10 cellular contexts compared by ENCODE assay signal in genomic region chr14:65243766-65244442, GRCh38.
A peak's percentile ranks its signal among the peaks of the same experiment; 100 is the strongest.
DNase-seq lines count a peak whose midpoint lies in the region; ATAC-seq and TF ChIP-seq lines count a peak whose summit lies in the region.
"Had no signal": no experiment of that assay in that cellular context is flagged by ENCODE, and none has a peak within 500 bp of the region (broad histone marks: within the 10 kb centered on the region; RNA-seq: fewer than 3 reads in every experiment).

No MANE protein-coding gene starts in this region.

- H3K4me2 ChIP-seq in DOHH2 (ENCODE audit: low read length) (peak overlapping the region; percentile 44), Karpas-422 (ENCODE audit: low read depth, low read length, poor library complexity, severe bottlenecking) (no peak overlapping the region)

- no peaks in the 10 kb centered on the region for H4K20me1 ChIP-seq in DOHH2 (ENCODE audit: control insufficient read depth, insufficient read depth, low read depth, low read length)
- no peaks in the 10 kb centered on the region for H4K20me1 ChIP-seq in Karpas-422 (ENCODE audit: insufficient read depth, low read depth, low read length)

- ATAC-seq in activated T-helper 17 cell treated with anti-CD3 and anti-CD28 coated beads, Interleukin-2, amount 50 U/mL, for 72 hours (replicated peaks) = peak; percentile 64
- ATAC-seq in naive thymus-derived CD8-positive, alpha-beta T cell = peak; percentile 62 to 69
- no peak for ATAC-seq in HG02642 (IDR thresholded peaks at IDR 0.05; ENCODE audit: poor library complexity, unreplicated experiment)
- ATAC-seq: esophagus mucosa had no signal

- H3K27ac ChIP-seq in DOHH2 (ENCODE audit: low read depth, low read length) (peak overlapping the region; percentile 9; the same call in 1 of the 2 replicates), Karpas-422 (ENCODE audit: low read length) (no peak overlapping the region)

- H3K4me1 ChIP-seq in DOHH2 (ENCODE audit: control insufficient read depth, low read length) = peaks cover 20% of the 10 kb centered on the region
- H3K4me1 ChIP-seq in Karpas-422 (ENCODE audit: low read length) = peaks cover 4% of the 10 kb centered on the region; the same call in 1 of the 2 replicates
- no peaks in the 10 kb centered on the region for H3K4me1 ChIP-seq in BE2C

- H3K9me3 Mint-ChIP-seq in activated T-helper 17 cell treated with anti-CD3 and anti-CD28 coated beads, Interleukin-2, amount 50 U/mL, for 72 hours = no peaks in the 10 kb centered on the region
- peaks cover 0 to 9% (median 0%) of the 10 kb centered on the region in 9 donors for H3K9me3 Mint-ChIP-seq in naive thymus-derived CD8-positive, alpha-beta T cell
- H3K9me3 Mint-ChIP-seq: activated naive CD4-positive, alpha-beta T cell treated with anti-CD3 and anti-CD28 coated beads, Interleukin-2, amount 50 U/mL, for 72 hours had no signal

- H3K36me3 ChIP-seq in DOHH2 (ENCODE audit: control insufficient read depth, low read length) (no peaks in the 10 kb centered on the region), Karpas-422 (ENCODE audit: insufficient read depth, low read length) (no peaks in the 10 kb centered on the region), BE2C (no peaks in the 10 kb centered on the region)

- H3K9ac ChIP-seq in Karpas-422 (ENCODE audit: low read length) = no peak overlapping the region

- no peaks in the 10 kb centered on the region for H3K36me3 Mint-ChIP-seq in activated T-helper 17 cell treated with anti-CD3 and anti-CD28 coated beads, Interleukin-2, amount 50 U/mL, for 72 hours (ENCODE audit: low read depth)
- H3K36me3 Mint-ChIP-seq in naive thymus-derived CD8-positive, alpha-beta T cell = no peaks in the 10 kb centered on the region
- H3K36me3 Mint-ChIP-seq: activated naive CD4-positive, alpha-beta T cell treated with anti-CD3 and anti-CD28 coated beads, Interleukin-2, amount 50 U/mL, for 72 hours had no signal

- peaks cover 6% of the 10 kb centered on the region for H3K4me1 Mint-ChIP-seq in activated T-helper 17 cell treated with anti-CD3 and anti-CD28 coated beads, Interleukin-2, amount 50 U/mL, for 72 hours
- peaks cover 0 to 10% (median 2%) of the 10 kb centered on the region in 4 donors for H3K4me1 Mint-ChIP-seq in naive thymus-derived CD8-positive, alpha-beta T cell

- peak overlapping the region; percentile 58 for H2AFZ ChIP-seq in Karpas-422 (ENCODE audit: low read length)

- H3F3A ChIP-seq in DOHH2 (ENCODE audit: control insufficient read depth, insufficient read depth) = no peaks in the 10 kb centered on the region

- DNase-seq in Karpas-422 (peak; percentile 62), SHP77 treated with DMSO at 0.1 percent for 48 hours (lab: John Stamatoyannopoulos, UW) (no peak), BE2C (no peak), hippocampal formation (lab: John Stamatoyannopoulos, UW) (no peak)
- DNase-seq in naive thymus-derived CD8-positive, alpha-beta T cell = peak in 2 of 10 donors; percentile 23 to 27

- POLR2A ChIA-PET in naive thymus-derived CD8-positive, alpha-beta T cell (lab: Charles Lee) = interaction anchor here (0.9 to 1.0 kb wide), 2 partner anchors 39 to 43 kb away, joined by 3 to 4 read pairs; no protein-coding TSS in a partner anchor

- no peaks in the 10 kb centered on the region for H3K27me3 Mint-ChIP-seq in activated T-helper 17 cell treated with anti-CD3 and anti-CD28 coated beads, Interleukin-2, amount 50 U/mL, for 72 hours
- H3K27me3 Mint-ChIP-seq in naive thymus-derived CD8-positive, alpha-beta T cell = no peaks in the 10 kb centered on the region

- TF ChIP-seq CTCF in DOHH2 (IDR thresholded peaks at IDR 0.05; ENCODE audit: low read depth, low read length, poor library complexity, severe bottlenecking) (no peak), BE2C (IDR thresholded peaks at IDR 0.05; ENCODE audit: low read depth, low read length) (no peak)

- no peak overlapping the region for H3K27ac Mint-ChIP-seq in activated T-helper 17 cell treated with anti-CD3 and anti-CD28 coated beads, Interleukin-2, amount 50 U/mL, for 72 hours
- no peak overlapping the region for H3K27ac Mint-ChIP-seq in naive thymus-derived CD8-positive, alpha-beta T cell
- H3K27ac Mint-ChIP-seq: activated naive CD4-positive, alpha-beta T cell treated with anti-CD3 and anti-CD28 coated beads, Interleukin-2, amount 50 U/mL, for 72 hours had no signal

- H3K4me3 ChIP-seq in DOHH2 (ENCODE audit: low read length) (peak overlapping the region; percentile 29), Karpas-422 (ENCODE audit: low read length) (no peak overlapping the region), BE2C (ENCODE audit: low read depth, low read length) (no peak overlapping the region)

- no peaks in the 10 kb centered on the region for H3K27me3 ChIP-seq in DOHH2 (ENCODE audit: control insufficient read depth, low read length)
- no peaks in the 10 kb centered on the region for H3K27me3 ChIP-seq in Karpas-422 (ENCODE audit: low read length)
- no peaks in the 10 kb centered on the region for H3K27me3 ChIP-seq in BE2C

- no peaks in the 10 kb centered on the region for H3K9me2 ChIP-seq in DOHH2 (replicated peaks; ENCODE audit: control insufficient read depth, low read length)
- no peaks in the 10 kb centered on the region for H3K9me2 ChIP-seq in Karpas-422 (replicated peaks; ENCODE audit: insufficient read depth, low read length)

- no peak overlapping the region for H3K4me3 Mint-ChIP-seq in activated T-helper 17 cell treated with anti-CD3 and anti-CD28 coated beads, Interleukin-2, amount 50 U/mL, for 72 hours
- H3K4me3 Mint-ChIP-seq in naive thymus-derived CD8-positive, alpha-beta T cell = no peak overlapping the region

- H3K79me2 ChIP-seq in DOHH2 (ENCODE audit: control insufficient read depth, low read length) = no peaks in the 10 kb centered on the region
- H3K79me2 ChIP-seq in Karpas-422 (ENCODE audit: low read length) = no peaks in the 10 kb centered on the region

- H3K9me3 ChIP-seq in DOHH2 (ENCODE audit: control insufficient read depth, insufficient read depth, low read length) = no peaks in the 10 kb centered on the region
- no peaks in the 10 kb centered on the region for H3K9me3 ChIP-seq in Karpas-422 (ENCODE audit: low read length)
- H3K9me3 ChIP-seq in BE2C = no peaks in the 10 kb centered on the region
